Comparison of ENCODE assay signal across 19 cellular contexts in genomic region chr19:2758601-2759313, GRCh38. TPM values are rescaled to one million over a fixed set of nuclear protein-coding genes. Genes with fewer than 3 reads are reported as not detected.
DNase-seq lines count a peak whose midpoint lies in the region; FAIRE-seq and TF ChIP-seq lines count a peak whose summit lies in the region.
"Had no signal": no experiment of that assay in that cellular context is flagged by ENCODE, and none has a peak within 500 bp of the region (broad histone marks: within the 10 kb centered on the region; RNA-seq: fewer than 3 reads in every experiment).

No MANE protein-coding gene starts in this region.

- H4K91ac ChIP-seq in trophoblast cell (ENCODE audit: low read depth, low read length), result no peak overlapping the region

- H3K27me3 Mint-ChIP-seq in activated naive CD4-positive, alpha-beta T cell treated with anti-CD3 and anti-CD28 coated beads, Interleukin-2, amount 10 ng/mL, durations not matched to agents 7 days and 5 days, result no peaks in the 10 kb centered on the region

- no peak overlapping the region for H3K14ac ChIP-seq in trophoblast cell (ENCODE audit: low read length)

- H3K36me3 ChIP-seq in bronchial epithelial cell (ENCODE audit: control insufficient read depth, insufficient read depth, low read length), result peaks cover 28% of the 10 kb centered on the region
- H3K36me3 ChIP-seq in trophoblast cell (ENCODE audit: control insufficient read depth in 1 of 2, insufficient read depth in 2 of 2, low read length in 2 of 2), result peaks cover 87 to 89% of the 10 kb centered on the region in 2 experiments

- H3K9me3 Mint-ChIP-seq in activated naive CD4-positive, alpha-beta T cell treated with anti-CD3 and anti-CD28 coated beads, Interleukin-2, amount 10 ng/mL, durations not matched to agents 7 days and 5 days, result no peaks in the 10 kb centered on the region

- H3K4me3 Mint-ChIP-seq in activated naive CD4-positive, alpha-beta T cell treated with anti-CD3 and anti-CD28 coated beads, Interleukin-2, amount 10 ng/mL, durations not matched to agents 7 days and 5 days, result no peak overlapping the region

- H3K27me3 ChIP-seq in bronchial epithelial cell (ENCODE audit: control insufficient read depth, insufficient read depth, low read length), result no peaks in the 10 kb centered on the region
- no peaks in the 10 kb centered on the region for H3K27me3 ChIP-seq in trophoblast cell (ENCODE audit: insufficient read depth, low read length)

- TF ChIP-seq CTCF in bronchial epithelial cell (IDR thresholded peaks at IDR 0.05; ENCODE audit: insufficient read depth, low read length, severe bottlenecking), result no peak

- H3K79me2 ChIP-seq in trophoblast cell (ENCODE audit: control insufficient read depth, insufficient read depth, low read length, poor library complexity), result no peaks in the 10 kb centered on the region

- FAIRE-seq in bronchial epithelial cell (lab: Jason Lieb, UNC), result peak; percentile 55
- FAIRE-seq: RCC 7860 had no signal

- no peaks in the 10 kb centered on the region for H3K4me1 ChIP-seq in trophoblast cell (ENCODE audit: control insufficient read depth in 1 of 2, insufficient read depth in 2 of 2, low read length in 2 of 2)

- no peak overlapping the region for H3K27ac ChIP-seq in trophoblast cell (ENCODE audit: low read depth, low read length)

- peak overlapping the region; percentile 11 for H3K27ac Mint-ChIP-seq in activated naive CD4-positive, alpha-beta T cell treated with anti-CD3 and anti-CD28 coated beads, Interleukin-2, amount 10 ng/mL, durations not matched to agents 7 days and 5 days

- H3K4me2 ChIP-seq in trophoblast cell (ENCODE audit: low read length), result no peak overlapping the region

- H4K12ac ChIP-seq in trophoblast cell (ENCODE audit: low read depth, low read length), result no peak overlapping the region

- H2BK5ac ChIP-seq in trophoblast cell (ENCODE audit: low read depth, low read length, poor library complexity), result no peak overlapping the region

- H2AFZ ChIP-seq in trophoblast cell (ENCODE audit: insufficient read depth, low read length, poor library complexity), result no peak overlapping the region

- peaks cover 6% of the 10 kb centered on the region for H3K9me3 ChIP-seq in trophoblast cell (ENCODE audit: insufficient read depth, low read depth, low read length)

- H2BK12ac ChIP-seq in trophoblast cell (ENCODE audit: low read length), result no peak overlapping the region

- H3K9ac ChIP-seq in trophoblast cell (ENCODE audit: low read length), result no peak overlapping the region

- no CpG with 5 or more reads among the region's 17 CpGs for whole genome bisulfite sequencing in trophoblast cell (ENCODE audit: extremely low coverage, insufficient coverage, insufficient read length)

- H3K4ac ChIP-seq in trophoblast cell (ENCODE audit: low read depth, low read length), result no peak overlapping the region

- H3K4me1 Mint-ChIP-seq in activated naive CD4-positive, alpha-beta T cell treated with anti-CD3 and anti-CD28 coated beads, Interleukin-2, amount 10 ng/mL, durations not matched to agents 7 days and 5 days, result no peaks in the 10 kb centered on the region

- H4K8ac ChIP-seq in trophoblast cell (ENCODE audit: low read depth, low read length), result no peak overlapping the region

- no peak overlapping the region for H3K18ac ChIP-seq in trophoblast cell (ENCODE audit: low read length)

- peaks cover 21% of the 10 kb centered on the region for H3K36me3 Mint-ChIP-seq in activated naive CD4-positive, alpha-beta T cell treated with anti-CD3 and anti-CD28 coated beads, Interleukin-2, amount 10 ng/mL, durations not matched to agents 7 days and 5 days

- no peak overlapping the region for H3K23ac ChIP-seq in trophoblast cell (ENCODE audit: low read length)

- DNase-seq in activated naive CD4-positive, alpha-beta T cell treated with anti-CD3 and anti-CD28 coated beads, Interleukin-2, amount 10 ng/mL, durations not matched to agents 7 days and 5 days, result no peak
- no peak for DNase-seq in activated naive CD4-positive, alpha-beta T cell treated with Interleukin-2 at 50 U/mL for 16 hours
- DNase-seq in bronchial epithelial cell (ENCODE audit: low read depth) (no peak), CD1c-positive myeloid dendritic cell (ENCODE audit: extremely low spot score) (no peak), trophoblast cell (no peak), NCI-H748 (lab: John Stamatoyannopoulos, UW; ENCODE audit: unreplicated experiment) (no peak)
- DNase-seq: C1 segment of cervical spinal cord; COR-L47; DMS 273 treated with DMSO at 0.1 percent for 48 hours; GDM1; H7; NCI-H1092 treated with DMSO at 0.1 percent for 48 hours; NCI-H2081; NCI-H2171 treated with DMSO at 0.1 percent for 48 hours; NCI-H446 treated with DMSO at 0.1 percent for 48 hours; NCI-H69; NK-92 treated with Interleukin-12 subunit alpha and Interleukin-12 subunit beta, amount 100 ng/mL, for 24 hours had no signal

- no peaks in the 10 kb centered on the region for H3K79me1 ChIP-seq in trophoblast cell (ENCODE audit: low read length)

- no peak overlapping the region for H2BK120ac ChIP-seq in trophoblast cell (ENCODE audit: insufficient read depth, low read length, poor library complexity)

- H3K4me3 ChIP-seq in bronchial epithelial cell (ENCODE audit: low read depth, low read length) (no peak overlapping the region), trophoblast cell (ENCODE audit: low read depth, low read length) (no peak overlapping the region)

- CTCF ChIA-PET in activated naive CD4-positive, alpha-beta T cell treated with anti-CD3 and anti-CD28 coated beads, Interleukin-2, amount 10 ng/mL, durations not matched to agents 7 days and 5 days (lab: Charles Lee), result no interaction called here

- H2AK5ac ChIP-seq in trophoblast cell (ENCODE audit: low read length), result no peak overlapping the region

TF ChIP-seq in PFSK-1, 5 proteins besides CTCF, POLR2A, EP300 and RAD21:
- TF ChIP-seq TAF1 (IDR thresholded peaks at IDR 0.05; ENCODE audit: borderline replicate concordance, insufficient read depth, low read length) (no peak), POLR2AphosphoS5 (IDR thresholded peaks at IDR 0.05; ENCODE audit: low read depth, low read length) (peak; percentile 5; the same call in 1 of the 2 replicates)

RNA-seq across cellular contexts. Expression of gene SLC39A3, which starts 18.9 kb away (rescaled TPM):
- 49.7 TPM for polyA plus RNA-seq in PFSK-1 (2012; ENCODE audit: insufficient read length, low read depth)
- 24.0 and 38.9 TPM in 2 replicates for total RNA-seq in bronchial epithelial cell
- 22.5 and 23.8 TPM in 2 replicates for polyA plus RNA-seq in trophoblast cell (2013)

RNA-seq across cellular contexts. Expression of gene SGTA, which starts 24.3 kb away (rescaled TPM):
- 129 TPM for polyA plus RNA-seq in PFSK-1 (2012; ENCODE audit: insufficient read length, low read depth)
- total RNA-seq in bronchial epithelial cell, result 19.7 and 26.5 TPM in 2 replicates
- 104 and 107 TPM in 2 replicates for polyA plus RNA-seq in trophoblast cell (2013)

RNA-seq across cellular contexts. Expression of gene THOP1, which starts 26.5 kb away (rescaled TPM):
- 170 TPM for polyA plus RNA-seq in PFSK-1 (2012; ENCODE audit: insufficient read length, low read depth)
- 55.6 and 86.4 TPM in 2 replicates for total RNA-seq in bronchial epithelial cell
- polyA plus RNA-seq in trophoblast cell (2013), result 71.6 and 74.6 TPM in 2 replicates

RNA-seq across cellular contexts. Expression of gene DIRAS1, which starts 37.6 kb away (rescaled TPM):
- polyA plus RNA-seq in PFSK-1 (2012; ENCODE audit: insufficient read length, low read depth), result 29.3 TPM
- total RNA-seq in bronchial epithelial cell, result under 0.01 TPM in 2 replicates
- polyA plus RNA-seq in trophoblast cell (2013), result 0.25 and 0.42 TPM in 2 replicates

RNA-seq across cellular contexts. Expression of gene GNG7, which starts 56.3 kb away (rescaled TPM):
- 3.0 TPM for polyA plus RNA-seq in PFSK-1 (2012; ENCODE audit: insufficient read length, low read depth)
- total RNA-seq in bronchial epithelial cell, result under 0.01 TPM in 2 replicates
- 2.2 and 2.4 TPM in 2 replicates for polyA plus RNA-seq in trophoblast cell (2013)
